Comparison of ENCODE assay signal across 25 cellular contexts in the genomic region with DNA sequence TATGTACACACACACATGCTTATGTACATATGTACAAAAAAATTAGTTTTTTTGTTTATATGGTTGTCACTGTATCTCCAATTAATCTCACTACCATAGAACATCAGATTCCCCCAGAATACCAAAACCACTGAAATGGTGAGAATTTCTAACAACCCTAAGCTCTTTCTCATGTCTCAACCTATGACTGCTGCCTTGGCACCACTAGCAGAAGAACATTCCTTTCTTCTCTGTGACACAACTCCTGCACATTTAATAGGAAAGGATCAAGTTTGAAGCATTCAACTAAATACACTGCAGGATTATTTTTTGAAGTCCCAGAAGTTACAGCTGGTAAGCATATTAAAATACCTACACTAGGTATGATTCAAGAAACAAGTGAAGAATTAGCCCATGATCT.
"Had no signal": no experiment of that assay in that cellular context is flagged by ENCODE, and none has a peak within 500 bp of the region (broad histone marks: within the 10 kb centered on the region; RNA-seq: fewer than 3 reads in every experiment).

No MANE protein-coding gene starts in this region.

- H3K36me3 ChIP-seq: lower lobe of right lung, pancreas, spleen, stomach, thyroid gland, upper lobe of right lung had no signal

- DNase-seq: hippocampal formation; kidney glomerular epithelial cell; left cardiac atrium; lower lobe of right lung; mammary epithelial cell; mesenchymal stem cell; naive thymus-derived CD8-positive, alpha-beta T cell; nucleus accumbens; pancreas; right cardiac atrium; small intestine; spleen; stimulated activated CD4-positive, alpha-beta T cell treated with anti-CD3 and anti-CD28 coated beads, Interleukin-1b, Interleukin-23, amount 100 ng/mL, for 48 hours; stimulated activated CD4-positive, alpha-beta T cell treated with anti-CD3 and anti-CD28 coated beads, Interleukin-2, amount 100 ng/mL, for 48 hours; stimulated activated naive B cell treated with anti-CD40 and anti-IgM and Interleukin-4, amounts not matched to agents 10 μg/mL and 1 μg/mL and 100 μg/mL, for 72 hours; stimulated activated naive CD8-positive, alpha-beta T cell treated with anti-CD3 and anti-CD28 coated beads, Interleukin-15, Interleukin-2, amounts not matched to agents 100 U/mL and 50 U/mL, for 24 hours; stomach; testis; thyroid gland; trophoblast cell; upper lobe of right lung had no signal

- H3K27me3 ChIP-seq: pancreas, stomach, testis, thyroid gland, upper lobe of right lung had no signal

- H3K9me3 ChIP-seq: lower lobe of right lung, pancreas, stomach, testis, thyroid gland, upper lobe of right lung had no signal

- ATAC-seq: left cardiac atrium; left lobe of liver; lower lobe of right lung; naive thymus-derived CD8-positive, alpha-beta T cell; pancreas; right cardiac atrium; sciatic nerve; stimulated activated naive B cell treated with anti-CD40 and anti-IgM and Interleukin-4, amounts not matched to agents 10 μg/mL and 1 μg/mL and 100 μg/mL, for 72 hours; stimulated activated naive CD8-positive, alpha-beta T cell treated with anti-CD3 and anti-CD28 coated beads, Interleukin-15, Interleukin-2, amounts not matched to agents 100 U/mL and 50 U/mL, for 24 hours; upper lobe of right lung had no signal

- H3K36me3 Mint-ChIP-seq: stimulated activated naive B cell treated with anti-CD40 and anti-IgM and Interleukin-4, amounts not matched to agents 10 μg/mL and 1 μg/mL and 100 μg/mL, for 72 hours had no signal

- H3K4me3 Mint-ChIP-seq: naive thymus-derived CD8-positive, alpha-beta T cell; nephron; neural crest cell; stimulated activated naive B cell treated with anti-CD40 and anti-IgM and Interleukin-4, amounts not matched to agents 10 μg/mL and 1 μg/mL and 100 μg/mL, for 72 hours had no signal

- H3K27ac ChIP-seq: lower lobe of right lung, pancreas, spleen, stomach, testis, thyroid gland, upper lobe of right lung had no signal

- H3K4me3 ChIP-seq: lower lobe of right lung, pancreas, spleen, stomach, testis, thyroid gland, upper lobe of right lung had no signal

- H3K4me1 ChIP-seq: lower lobe of right lung, pancreas, spleen, stomach, testis, thyroid gland, upper lobe of right lung had no signal

- H3K4me1 Mint-ChIP-seq: naive thymus-derived CD8-positive, alpha-beta T cell; neural crest cell; stimulated activated naive B cell treated with anti-CD40 and anti-IgM and Interleukin-4, amounts not matched to agents 10 μg/mL and 1 μg/mL and 100 μg/mL, for 72 hours had no signal

- H3K27ac Mint-ChIP-seq: naive thymus-derived CD8-positive, alpha-beta T cell; nephron; stimulated activated naive B cell treated with anti-CD40 and anti-IgM and Interleukin-4, amounts not matched to agents 10 μg/mL and 1 μg/mL and 100 μg/mL, for 72 hours had no signal
